In the genomic region with DNA sequence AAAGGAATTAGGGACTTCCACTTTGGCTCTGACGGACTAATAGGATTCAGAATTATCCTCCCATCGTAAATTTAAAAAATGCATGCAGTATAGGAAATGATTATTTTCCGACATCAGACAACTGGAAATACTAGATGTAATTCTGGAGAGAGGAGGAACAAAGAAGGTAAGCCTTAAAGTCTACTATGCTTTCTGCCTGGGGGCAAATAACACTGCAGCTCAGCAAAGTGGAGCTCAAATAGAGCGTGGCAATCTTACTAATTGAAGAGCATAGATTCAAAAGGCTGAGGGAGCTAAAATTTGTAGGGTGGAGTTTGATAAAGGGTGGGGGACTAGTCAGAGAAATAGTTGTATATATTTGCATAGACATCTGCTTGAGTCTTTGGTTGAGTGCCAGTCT, we compare ENCODE assay signal across 4 cellular contexts.
"Had no signal": no experiment of that assay in that cellular context is flagged by ENCODE, and none has a peak within 500 bp of the region (broad histone marks: within the 10 kb centered on the region; RNA-seq: fewer than 3 reads in every experiment).

No MANE protein-coding gene starts in this region.

- ATAC-seq: GM23338 had no signal

- DNase-seq: H9, HCEC 1CT, IMR-90 had no signal
